ENCODE assay signal across 34 cellular contexts in genomic region chr6:140237251-140237650, GRCh38.
"Had no signal": no experiment of that assay in that cellular context is flagged by ENCODE, and none has a peak within 500 bp of the region (broad histone marks: within the 10 kb centered on the region; RNA-seq: fewer than 3 reads in every experiment).

No MANE protein-coding gene starts in this region.

- H3K27me3 Mint-ChIP-seq: activated CD4-positive, alpha-beta memory T cell treated with anti-CD3 and anti-CD28 coated beads for 36 hours; activated CD4-positive, alpha-beta T cell treated with anti-CD3 and anti-CD28 coated beads, Interleukin-2, amount 10 ng/mL, durations not matched to agents 24 days and 14 days; activated naive CD4-positive, alpha-beta T cell treated with anti-CD3 and anti-CD28 coated beads, Interleukin-2, amount 10 ng/mL, durations not matched to agents 7 days and 5 days; brain; T-helper 17 cell had no signal

- ATAC-seq: activated CD4-positive, alpha-beta T cell treated with anti-CD3 and anti-CD28 coated beads for 36 hours; activated CD8-positive, alpha-beta T cell treated with anti-CD3 and anti-CD28 coated beads, Interleukin-2, amount 10 ng/mL, durations not matched to agents 7 days and 5 days; activated naive CD4-positive, alpha-beta T cell treated with anti-CD3 and anti-CD28 coated beads, Interleukin-2, amount 50 U/mL, for 72 hours; activated T-cell treated with anti-CD3 and anti-CD28 coated beads, Interleukin-2, amount 50 U/mL, for 72 hours; esophagus mucosa; heart left ventricle; T-helper 17 cell had no signal

- DNase-seq: activated CD4-positive, alpha-beta memory T cell treated with anti-CD3 and anti-CD28 coated beads for 36 hours; activated CD4-positive, alpha-beta T cell treated with anti-CD3 and anti-CD28 coated beads for 36 hours; activated CD4-positive, alpha-beta T cell treated with anti-CD3 and anti-CD28 coated beads, Interleukin-2, amount 10 ng/mL, durations not matched to agents 24 days and 14 days; activated CD4-positive, CD25-positive, alpha-beta regulatory T cell; activated CD4-positive, CD25-positive, alpha-beta regulatory T cell treated with anti-CD3 and anti-CD28 coated beads, Interleukin-2, amount 50 U/mL, for 72 hours; activated CD8-positive, alpha-beta memory T cell treated with anti-CD3 and anti-CD28 coated beads, Interleukin-2, amount 50 U/mL, for 48 hours; activated CD8-positive, alpha-beta T cell treated with anti-CD3 and anti-CD28 coated beads, Interleukin-2, amount 10 ng/mL, durations not matched to agents 7 days and 5 days; activated gamma-delta T cell; activated naive CD4-positive, alpha-beta T cell; activated naive CD4-positive, alpha-beta T cell treated with anti-CD3 and anti-CD28 coated beads, Interleukin-2, amount 10 ng/mL, durations not matched to agents 7 days and 5 days; activated naive CD8-positive, alpha-beta T cell treated with anti-CD3 and anti-CD28 coated beads, Interleukin-2, amount 10 ng/mL, durations not matched to agents 7 days and 5 days; activated T-cell treated with anti-CD3 and anti-CD28 coated beads for 4 hours; activated T-cell treated with anti-CD3 and anti-CD28 coated beads, Interleukin-2, amount 50 U/mL, for 24 hours; activated T-cell treated with anti-CD3 and anti-CD28 coated beads, Interleukin-2, amount 50 U/mL, for 72 hours; central memory CD4-positive, alpha-beta T cell; cerebellar nuclear complex; colonic mucosa; dorsolateral prefrontal cortex; effector memory CD4-positive, alpha-beta T cell; endodermal cell; foreskin fibroblast; glutamatergic neuron; heart left ventricle; T-helper 17 cell; T1000; WERI-Rb-1 had no signal

- H3K36me3 ChIP-seq: ascending aorta, breast epithelium, cardiac muscle cell, colonic mucosa, heart left ventricle, WERI-Rb-1 had no signal

- H3K27me3 ChIP-seq: ascending aorta, breast epithelium, cardiac muscle cell, colonic mucosa, dorsolateral prefrontal cortex, heart left ventricle had no signal

- H3K4me1 ChIP-seq: ascending aorta, breast epithelium, colonic mucosa, heart left ventricle had no signal

- H3K36me3 Mint-ChIP-seq: activated CD4-positive, alpha-beta memory T cell treated with anti-CD3 and anti-CD28 coated beads for 36 hours; activated naive CD4-positive, alpha-beta T cell treated with anti-CD3 and anti-CD28 coated beads, Interleukin-2, amount 10 ng/mL, durations not matched to agents 7 days and 5 days; activated naive CD8-positive, alpha-beta T cell treated with anti-CD3 and anti-CD28 coated beads, Interleukin-2, amount 10 ng/mL, durations not matched to agents 7 days and 5 days had no signal

- H3K4me1 Mint-ChIP-seq: activated CD4-positive, alpha-beta T cell treated with anti-CD3 and anti-CD28 coated beads for 36 hours; activated CD4-positive, alpha-beta T cell treated with anti-CD3 and anti-CD28 coated beads, Interleukin-2, amount 10 ng/mL, durations not matched to agents 24 days and 14 days; activated naive CD4-positive, alpha-beta T cell treated with anti-CD3 and anti-CD28 coated beads, Interleukin-2, amount 10 ng/mL, durations not matched to agents 7 days and 5 days; activated naive CD8-positive, alpha-beta T cell treated with anti-CD3 and anti-CD28 coated beads, Interleukin-2, amount 10 ng/mL, durations not matched to agents 7 days and 5 days; brain; endodermal cell; T-helper 17 cell had no signal

- H3K9me3 Mint-ChIP-seq: T-helper 2 cell treated with Interferon-gamma antibody and Interleukin-4, amounts not matched to agents 5 μg/mL and 100 μg/mL, for 36 hours had no signal

- H3K27ac ChIP-seq: ascending aorta, breast epithelium, cardiac muscle cell, colonic mucosa, dorsolateral prefrontal cortex, heart left ventricle, WERI-Rb-1 had no signal

- H3K27ac Mint-ChIP-seq: activated CD4-positive, alpha-beta memory T cell treated with anti-CD3 and anti-CD28 coated beads for 36 hours; activated CD4-positive, alpha-beta T cell treated with anti-CD3 and anti-CD28 coated beads for 36 hours; activated CD4-positive, alpha-beta T cell treated with anti-CD3 and anti-CD28 coated beads, Interleukin-2, amount 10 ng/mL, durations not matched to agents 24 days and 14 days; activated CD8-positive, alpha-beta T cell treated with anti-CD3 and anti-CD28 coated beads, Interleukin-2, amount 10 ng/mL, durations not matched to agents 7 days and 5 days; activated naive CD4-positive, alpha-beta T cell treated with anti-CD3 and anti-CD28 coated beads, Interleukin-2, amount 10 ng/mL, durations not matched to agents 7 days and 5 days; activated naive CD4-positive, alpha-beta T cell treated with anti-CD3 and anti-CD28 coated beads, Interleukin-2, amount 50 U/mL, for 72 hours; activated naive CD8-positive, alpha-beta T cell treated with anti-CD3 and anti-CD28 coated beads, Interleukin-2, amount 10 ng/mL, durations not matched to agents 7 days and 5 days; activated T-cell treated with anti-CD3 and anti-CD28 coated beads, Interleukin-2, amount 50 U/mL, for 24 hours; activated T-cell treated with anti-CD3 and anti-CD28 coated beads, Interleukin-2, amount 50 U/mL, for 72 hours; dendritic cell treated with granulocyte-macrophage colony-stimulating factor and Interleukin-4, amounts not matched to agents 40 ng/mL and 50 ng/mL, for 4 days; endodermal cell; T-helper 17 cell; T-helper 2 cell treated with Interferon-gamma antibody and Interleukin-4, amounts not matched to agents 5 μg/mL and 100 μg/mL, for 36 hours had no signal

- H3K9me3 ChIP-seq: colonic mucosa had no signal

- H3K4me3 ChIP-seq: ascending aorta, breast epithelium, cardiac muscle cell, colonic mucosa, dorsolateral prefrontal cortex, heart left ventricle had no signal

- H3K4me3 Mint-ChIP-seq: activated CD4-positive, alpha-beta memory T cell treated with anti-CD3 and anti-CD28 coated beads for 36 hours; activated CD4-positive, alpha-beta T cell treated with anti-CD3 and anti-CD28 coated beads for 36 hours; activated CD4-positive, alpha-beta T cell treated with anti-CD3 and anti-CD28 coated beads, Interleukin-2, amount 10 ng/mL, durations not matched to agents 24 days and 14 days; activated CD8-positive, alpha-beta T cell treated with anti-CD3 and anti-CD28 coated beads, Interleukin-2, amount 10 ng/mL, durations not matched to agents 7 days and 5 days; activated naive CD4-positive, alpha-beta T cell treated with anti-CD3 and anti-CD28 coated beads, Interleukin-2, amount 10 ng/mL, durations not matched to agents 7 days and 5 days; activated naive CD8-positive, alpha-beta T cell treated with anti-CD3 and anti-CD28 coated beads, Interleukin-2, amount 10 ng/mL, durations not matched to agents 7 days and 5 days; activated T-cell treated with anti-CD3 and anti-CD28 coated beads, Interleukin-2, amount 50 U/mL, for 24 hours; activated T-cell treated with anti-CD3 and anti-CD28 coated beads, Interleukin-2, amount 50 U/mL, for 72 hours; brain; dendritic cell treated with granulocyte-macrophage colony-stimulating factor and Interleukin-4, amounts not matched to agents 40 ng/mL and 50 ng/mL, for 4 days; endodermal cell; T-helper 17 cell; T-helper 2 cell treated with Interferon-gamma antibody and Interleukin-4, amounts not matched to agents 5 μg/mL and 100 μg/mL, for 36 hours had no signal
